ENCODE assay signal across 1 cellular context in the genomic region with DNA sequence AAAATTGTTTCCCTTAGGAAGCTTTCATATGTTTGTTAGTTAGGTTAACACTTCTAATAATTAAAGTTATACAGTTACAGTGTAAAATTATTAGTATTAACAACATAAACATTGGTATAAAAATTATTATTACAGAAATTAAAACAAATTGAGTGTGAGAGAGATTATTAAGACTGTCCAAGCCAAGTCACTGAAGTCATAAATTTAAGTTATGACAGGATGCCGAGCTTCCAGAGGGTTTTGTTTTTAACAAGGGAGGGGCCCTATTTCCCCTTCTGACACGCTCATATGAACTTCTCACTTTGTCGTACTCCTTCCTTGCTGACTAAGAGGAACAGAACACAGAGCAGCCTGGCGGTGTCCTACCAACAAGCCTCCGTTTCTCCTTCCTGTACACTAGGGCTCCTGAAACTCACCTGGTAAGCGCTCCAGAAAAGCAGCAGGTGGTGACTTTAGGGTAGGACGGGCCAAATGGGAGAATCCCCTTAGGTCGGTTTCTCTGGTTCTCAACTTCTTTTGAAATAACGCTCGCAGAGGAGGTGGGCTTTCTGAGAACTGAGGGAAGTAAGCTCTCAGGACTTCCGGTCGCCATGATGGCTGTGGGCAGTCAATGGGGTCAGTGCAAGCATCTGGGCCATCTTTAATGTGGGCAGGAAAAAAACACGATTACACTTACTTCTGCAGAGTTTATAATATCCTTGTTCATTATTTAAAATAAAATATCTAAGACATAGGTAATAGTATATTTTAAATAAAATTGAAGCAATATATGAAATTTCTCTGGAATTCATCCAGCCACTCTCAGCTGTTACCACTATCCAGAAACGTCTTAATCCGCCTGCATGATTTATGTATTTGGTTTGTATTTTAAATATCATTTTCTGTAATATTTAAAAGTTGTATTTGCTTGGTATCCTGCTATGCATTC.
A peak's percentile ranks its signal among the peaks of the same experiment; 100 is the strongest.
TF ChIP-seq lines count a peak whose summit lies in the region.

A gene with protein sequence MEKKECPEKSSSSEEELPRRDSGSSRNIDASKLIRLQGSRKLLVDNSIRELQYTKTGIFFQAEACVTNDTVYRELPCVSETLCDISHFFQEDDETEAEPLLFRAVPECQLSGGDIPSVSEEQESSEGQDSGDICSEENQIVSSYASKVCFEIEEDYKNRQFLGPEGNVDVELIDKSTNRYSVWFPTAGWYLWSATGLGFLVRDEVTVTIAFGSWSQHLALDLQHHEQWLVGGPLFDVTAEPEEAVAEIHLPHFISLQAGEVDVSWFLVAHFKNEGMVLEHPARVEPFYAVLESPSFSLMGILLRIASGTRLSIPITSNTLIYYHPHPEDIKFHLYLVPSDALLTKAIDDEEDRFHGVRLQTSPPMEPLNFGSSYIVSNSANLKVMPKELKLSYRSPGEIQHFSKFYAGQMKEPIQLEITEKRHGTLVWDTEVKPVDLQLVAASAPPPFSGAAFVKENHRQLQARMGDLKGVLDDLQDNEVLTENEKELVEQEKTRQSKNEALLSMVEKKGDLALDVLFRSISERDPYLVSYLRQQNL (minus strand): TSS at position 537 of the 928 bp plus-strand sequence. CDS start 14,892 bp downstream, outside the sequence.

TF ChIP-seq in GM12878, 131 proteins besides CTCF, POLR2A, EP300 and RAD21 (continued from another document and continues in another):
- TF ChIP-seq NRF1 (conservative IDR thresholded peaks at IDR 0.05; ENCODE audit: low read depth, low read length) (no peak), SUPT20H (IDR thresholded peaks at IDR 0.05; ENCODE audit: borderline replicate concordance, control insufficient read depth, low read depth, low read length) (no peak), ETV6 (conservative IDR thresholded peaks at IDR 0.05 in 1 of 2, IDR thresholded peaks at IDR 0.05 in 1 of 2; ENCODE audit: borderline replicate concordance in 1 of 2, low read depth in 1 of 2) (peak in 1 of 2 experiments; percentile 68; a peak in 1 of 4 replicates), RCOR1 (conservative IDR thresholded peaks at IDR 0.05; ENCODE audit: low read depth, low read length) (no peak), NR2C1 (IDR thresholded peaks at IDR 0.05) (peak; percentile 91), MTA2 (IDR thresholded peaks at IDR 0.05; ENCODE audit: low read depth) (0 out of 2 replicates have a peak, but pooled peaks have one; percentile 47), POLR2AphosphoS5 (IDR thresholded peaks at IDR 0.05; ENCODE audit: low read length) (peak; percentile 94), IKZF2 (IDR thresholded peaks at IDR 0.05) (peak; percentile 49 to 61; a peak in 3 of 4 replicates), EED (IDR thresholded peaks at IDR 0.05; ENCODE audit: low read depth) (no peak), TARDBP (IDR thresholded peaks at IDR 0.05; ENCODE audit: borderline replicate concordance) (no peak), ZNF207 (IDR thresholded peaks at IDR 0.05; ENCODE audit: borderline replicate concordance) (peak; percentile 65; the same call in 1 of the 2 replicates), FOS (IDR thresholded peaks at IDR 0.05; ENCODE audit: borderline replicate concordance, extremely low read depth, insufficient read length) (no peak), EZH2 (IDR thresholded peaks at IDR 0.05; ENCODE audit: borderline replicate concordance, control insufficient read depth, low read depth, low read length) (no peak), MTA3 (IDR thresholded peaks at IDR 0.05; ENCODE audit: borderline replicate concordance, low read length) (peak; percentile 36; the same call in 1 of the 2 replicates), FOXK2 (IDR thresholded peaks at IDR 0.05) (no peak), SMAD1 (IDR thresholded peaks at IDR 0.05; ENCODE audit: low read depth, partially characterized antibody) (peak; percentile 82), MEF2A (IDR thresholded peaks at IDR 0.05; ENCODE audit: insufficient read depth, low read depth, low read length) (0 out of 2 replicates have a peak, but pooled peaks have one; percentile 29), WRNIP1 (IDR thresholded peaks at IDR 0.05; ENCODE audit: borderline replicate concordance, low read depth, low read length) (no peak), NFYA (IDR thresholded peaks at IDR 0.05; ENCODE audit: borderline replicate concordance, low read depth, low read length) (no peak), HCFC1 (IDR thresholded peaks at IDR 0.05; ENCODE audit: low read length) (peak; percentile 79), ATF7 (IDR thresholded peaks at IDR 0.05; ENCODE audit: low read depth) (peak; percentile 57; the same call in 1 of the 2 replicates), CBX5 (IDR thresholded peaks at IDR 0.05; ENCODE audit: low read depth) (no peak), POLR2AphosphoS2 (IDR thresholded peaks at IDR 0.05; ENCODE audit: low read depth, low read length) (peak; percentile 73), ESRRA (IDR thresholded peaks at IDR 0.05; ENCODE audit: low read length) (no peak)
- TF ChIP-seq, protein P1, sequence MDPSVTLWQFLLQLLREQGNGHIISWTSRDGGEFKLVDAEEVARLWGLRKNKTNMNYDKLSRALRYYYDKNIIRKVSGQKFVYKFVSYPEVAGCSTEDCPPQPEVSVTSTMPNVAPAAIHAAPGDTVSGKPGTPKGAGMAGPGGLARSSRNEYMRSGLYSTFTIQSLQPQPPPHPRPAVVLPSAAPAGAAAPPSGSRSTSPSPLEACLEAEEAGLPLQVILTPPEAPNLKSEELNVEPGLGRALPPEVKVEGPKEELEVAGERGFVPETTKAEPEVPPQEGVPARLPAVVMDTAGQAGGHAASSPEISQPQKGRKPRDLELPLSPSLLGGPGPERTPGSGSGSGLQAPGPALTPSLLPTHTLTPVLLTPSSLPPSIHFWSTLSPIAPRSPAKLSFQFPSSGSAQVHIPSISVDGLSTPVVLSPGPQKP (IDR thresholded peaks at IDR 0.05; ENCODE audit: low read depth, low read length): peak; percentile 51; the same call in 1 of the 2 replicates
- TF ChIP-seq, protein P2, sequence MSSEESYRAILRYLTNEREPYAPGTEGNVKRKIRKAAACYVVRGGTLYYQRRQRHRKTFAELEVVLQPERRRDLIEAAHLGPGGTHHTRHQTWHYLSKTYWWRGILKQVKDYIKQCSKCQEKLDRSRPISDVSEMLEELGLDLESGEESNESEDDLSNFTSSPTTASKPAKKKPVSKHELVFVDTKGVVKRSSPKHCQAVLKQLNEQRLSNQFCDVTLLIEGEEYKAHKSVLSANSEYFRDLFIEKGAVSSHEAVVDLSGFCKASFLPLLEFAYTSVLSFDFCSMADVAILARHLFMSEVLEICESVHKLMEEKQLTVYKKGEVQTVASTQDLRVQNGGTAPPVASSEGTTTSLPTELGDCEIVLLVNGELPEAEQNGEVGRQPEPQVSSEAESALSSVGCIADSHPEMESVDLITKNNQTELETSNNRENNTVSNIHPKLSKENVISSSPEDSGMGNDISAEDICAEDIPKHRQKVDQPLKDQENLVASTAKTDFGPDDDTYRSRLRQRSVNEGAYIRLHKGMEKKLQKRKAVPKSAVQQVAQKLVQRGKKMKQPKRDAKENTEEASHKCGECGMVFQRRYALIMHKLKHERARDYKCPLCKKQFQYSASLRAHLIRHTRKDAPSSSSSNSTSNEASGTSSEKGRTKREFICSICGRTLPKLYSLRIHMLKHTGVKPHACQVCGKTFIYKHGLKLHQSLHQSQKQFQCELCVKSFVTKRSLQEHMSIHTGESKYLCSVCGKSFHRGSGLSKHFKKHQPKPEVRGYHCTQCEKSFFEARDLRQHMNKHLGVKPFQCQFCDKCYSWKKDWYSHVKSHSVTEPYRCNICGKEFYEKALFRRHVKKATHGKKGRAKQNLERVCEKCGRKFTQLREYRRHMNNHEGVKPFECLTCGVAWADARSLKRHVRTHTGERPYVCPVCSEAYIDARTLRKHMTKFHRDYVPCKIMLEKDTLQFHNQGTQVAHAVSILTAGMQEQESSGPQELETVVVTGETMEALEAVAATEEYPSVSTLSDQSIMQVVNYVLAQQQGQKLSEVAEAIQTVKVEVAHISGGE (CRISPR knock-in tag; IDR thresholded peaks at IDR 0.05): peak; percentile 86
- TF ChIP-seq, protein P3, sequence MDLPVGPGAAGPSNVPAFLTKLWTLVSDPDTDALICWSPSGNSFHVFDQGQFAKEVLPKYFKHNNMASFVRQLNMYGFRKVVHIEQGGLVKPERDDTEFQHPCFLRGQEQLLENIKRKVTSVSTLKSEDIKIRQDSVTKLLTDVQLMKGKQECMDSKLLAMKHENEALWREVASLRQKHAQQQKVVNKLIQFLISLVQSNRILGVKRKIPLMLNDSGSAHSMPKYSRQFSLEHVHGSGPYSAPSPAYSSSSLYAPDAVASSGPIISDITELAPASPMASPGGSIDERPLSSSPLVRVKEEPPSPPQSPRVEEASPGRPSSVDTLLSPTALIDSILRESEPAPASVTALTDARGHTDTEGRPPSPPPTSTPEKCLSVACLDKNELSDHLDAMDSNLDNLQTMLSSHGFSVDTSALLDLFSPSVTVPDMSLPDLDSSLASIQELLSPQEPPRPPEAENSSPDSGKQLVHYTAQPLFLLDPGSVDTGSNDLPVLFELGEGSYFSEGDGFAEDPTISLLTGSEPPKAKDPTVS (IDR thresholded peaks at IDR 0.05; ENCODE audit: low read depth, low read length): no peak
- TF ChIP-seq, protein P4, sequence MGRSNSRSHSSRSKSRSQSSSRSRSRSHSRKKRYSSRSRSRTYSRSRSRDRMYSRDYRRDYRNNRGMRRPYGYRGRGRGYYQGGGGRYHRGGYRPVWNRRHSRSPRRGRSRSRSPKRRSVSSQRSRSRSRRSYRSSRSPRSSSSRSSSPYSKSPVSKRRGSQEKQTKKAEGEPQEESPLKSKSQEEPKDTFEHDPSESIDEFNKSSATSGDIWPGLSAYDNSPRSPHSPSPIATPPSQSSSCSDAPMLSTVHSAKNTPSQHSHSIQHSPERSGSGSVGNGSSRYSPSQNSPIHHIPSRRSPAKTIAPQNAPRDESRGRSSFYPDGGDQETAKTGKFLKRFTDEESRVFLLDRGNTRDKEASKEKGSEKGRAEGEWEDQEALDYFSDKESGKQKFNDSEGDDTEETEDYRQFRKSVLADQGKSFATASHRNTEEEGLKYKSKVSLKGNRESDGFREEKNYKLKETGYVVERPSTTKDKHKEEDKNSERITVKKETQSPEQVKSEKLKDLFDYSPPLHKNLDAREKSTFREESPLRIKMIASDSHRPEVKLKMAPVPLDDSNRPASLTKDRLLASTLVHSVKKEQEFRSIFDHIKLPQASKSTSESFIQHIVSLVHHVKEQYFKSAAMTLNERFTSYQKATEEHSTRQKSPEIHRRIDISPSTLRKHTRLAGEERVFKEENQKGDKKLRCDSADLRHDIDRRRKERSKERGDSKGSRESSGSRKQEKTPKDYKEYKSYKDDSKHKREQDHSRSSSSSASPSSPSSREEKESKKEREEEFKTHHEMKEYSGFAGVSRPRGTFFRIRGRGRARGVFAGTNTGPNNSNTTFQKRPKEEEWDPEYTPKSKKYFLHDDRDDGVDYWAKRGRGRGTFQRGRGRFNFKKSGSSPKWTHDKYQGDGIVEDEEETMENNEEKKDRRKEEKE (IDR thresholded peaks at IDR 0.05): no peak
- TF ChIP-seq, protein P5, sequence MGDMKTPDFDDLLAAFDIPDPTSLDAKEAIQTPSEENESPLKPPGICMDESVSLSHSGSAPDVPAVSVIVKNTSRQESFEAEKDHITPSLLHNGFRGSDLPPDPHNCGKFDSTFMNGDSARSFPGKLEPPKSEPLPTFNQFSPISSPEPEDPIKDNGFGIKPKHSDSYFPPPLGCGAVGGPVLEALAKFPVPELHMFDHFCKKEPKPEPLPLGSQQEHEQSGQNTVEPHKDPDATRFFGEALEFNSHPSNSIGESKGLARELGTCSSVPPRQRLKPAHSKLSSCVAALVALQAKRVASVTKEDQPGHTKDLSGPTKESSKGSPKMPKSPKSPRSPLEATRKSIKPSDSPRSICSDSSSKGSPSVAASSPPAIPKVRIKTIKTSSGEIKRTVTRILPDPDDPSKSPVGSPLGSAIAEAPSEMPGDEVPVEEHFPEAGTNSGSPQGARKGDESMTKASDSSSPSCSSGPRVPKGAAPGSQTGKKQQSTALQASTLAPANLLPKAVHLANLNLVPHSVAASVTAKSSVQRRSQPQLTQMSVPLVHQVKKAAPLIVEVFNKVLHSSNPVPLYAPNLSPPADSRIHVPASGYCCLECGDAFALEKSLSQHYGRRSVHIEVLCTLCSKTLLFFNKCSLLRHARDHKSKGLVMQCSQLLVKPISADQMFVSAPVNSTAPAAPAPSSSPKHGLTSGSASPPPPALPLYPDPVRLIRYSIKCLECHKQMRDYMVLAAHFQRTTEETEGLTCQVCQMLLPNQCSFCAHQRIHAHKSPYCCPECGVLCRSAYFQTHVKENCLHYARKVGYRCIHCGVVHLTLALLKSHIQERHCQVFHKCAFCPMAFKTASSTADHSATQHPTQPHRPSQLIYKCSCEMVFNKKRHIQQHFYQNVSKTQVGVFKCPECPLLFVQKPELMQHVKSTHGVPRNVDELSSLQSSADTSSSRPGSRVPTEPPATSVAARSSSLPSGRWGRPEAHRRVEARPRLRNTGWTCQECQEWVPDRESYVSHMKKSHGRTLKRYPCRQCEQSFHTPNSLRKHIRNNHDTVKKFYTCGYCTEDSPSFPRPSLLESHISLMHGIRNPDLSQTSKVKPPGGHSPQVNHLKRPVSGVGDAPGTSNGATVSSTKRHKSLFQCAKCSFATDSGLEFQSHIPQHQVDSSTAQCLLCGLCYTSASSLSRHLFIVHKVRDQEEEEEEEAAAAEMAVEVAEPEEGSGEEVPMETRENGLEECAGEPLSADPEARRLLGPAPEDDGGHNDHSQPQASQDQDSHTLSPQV (IDR thresholded peaks at IDR 0.05): no peak
- TF ChIP-seq, protein P6, sequence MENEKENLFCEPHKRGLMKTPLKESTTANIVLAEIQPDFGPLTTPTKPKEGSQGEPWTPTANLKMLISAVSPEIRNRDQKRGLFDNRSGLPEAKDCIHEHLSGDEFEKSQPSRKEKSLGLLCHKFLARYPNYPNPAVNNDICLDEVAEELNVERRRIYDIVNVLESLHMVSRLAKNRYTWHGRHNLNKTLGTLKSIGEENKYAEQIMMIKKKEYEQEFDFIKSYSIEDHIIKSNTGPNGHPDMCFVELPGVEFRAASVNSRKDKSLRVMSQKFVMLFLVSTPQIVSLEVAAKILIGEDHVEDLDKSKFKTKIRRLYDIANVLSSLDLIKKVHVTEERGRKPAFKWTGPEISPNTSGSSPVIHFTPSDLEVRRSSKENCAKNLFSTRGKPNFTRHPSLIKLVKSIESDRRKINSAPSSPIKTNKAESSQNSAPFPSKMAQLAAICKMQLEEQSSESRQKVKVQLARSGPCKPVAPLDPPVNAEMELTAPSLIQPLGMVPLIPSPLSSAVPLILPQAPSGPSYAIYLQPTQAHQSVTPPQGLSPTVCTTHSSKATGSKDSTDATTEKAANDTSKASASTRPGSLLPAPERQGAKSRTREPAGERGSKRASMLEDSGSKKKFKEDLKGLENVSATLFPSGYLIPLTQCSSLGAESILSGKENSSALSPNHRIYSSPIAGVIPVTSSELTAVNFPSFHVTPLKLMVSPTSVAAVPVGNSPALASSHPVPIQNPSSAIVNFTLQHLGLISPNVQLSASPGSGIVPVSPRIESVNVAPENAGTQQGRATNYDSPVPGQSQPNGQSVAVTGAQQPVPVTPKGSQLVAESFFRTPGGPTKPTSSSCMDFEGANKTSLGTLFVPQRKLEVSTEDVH (IDR thresholded peaks at IDR 0.05; ENCODE audit: low read depth, partially characterized antibody): peak; percentile 95
- TF ChIP-seq, protein P7, sequence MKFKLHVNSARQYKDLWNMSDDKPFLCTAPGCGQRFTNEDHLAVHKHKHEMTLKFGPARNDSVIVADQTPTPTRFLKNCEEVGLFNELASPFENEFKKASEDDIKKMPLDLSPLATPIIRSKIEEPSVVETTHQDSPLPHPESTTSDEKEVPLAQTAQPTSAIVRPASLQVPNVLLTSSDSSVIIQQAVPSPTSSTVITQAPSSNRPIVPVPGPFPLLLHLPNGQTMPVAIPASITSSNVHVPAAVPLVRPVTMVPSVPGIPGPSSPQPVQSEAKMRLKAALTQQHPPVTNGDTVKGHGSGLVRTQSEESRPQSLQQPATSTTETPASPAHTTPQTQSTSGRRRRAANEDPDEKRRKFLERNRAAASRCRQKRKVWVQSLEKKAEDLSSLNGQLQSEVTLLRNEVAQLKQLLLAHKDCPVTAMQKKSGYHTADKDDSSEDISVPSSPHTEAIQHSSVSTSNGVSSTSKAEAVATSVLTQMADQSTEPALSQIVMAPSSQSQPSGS (IDR thresholded peaks at IDR 0.05; ENCODE audit: low read length): 0 out of 2 replicates have a peak, but pooled peaks have one; percentile 50
